ENCODE assay signal across 8 cellular contexts in the genomic region with DNA sequence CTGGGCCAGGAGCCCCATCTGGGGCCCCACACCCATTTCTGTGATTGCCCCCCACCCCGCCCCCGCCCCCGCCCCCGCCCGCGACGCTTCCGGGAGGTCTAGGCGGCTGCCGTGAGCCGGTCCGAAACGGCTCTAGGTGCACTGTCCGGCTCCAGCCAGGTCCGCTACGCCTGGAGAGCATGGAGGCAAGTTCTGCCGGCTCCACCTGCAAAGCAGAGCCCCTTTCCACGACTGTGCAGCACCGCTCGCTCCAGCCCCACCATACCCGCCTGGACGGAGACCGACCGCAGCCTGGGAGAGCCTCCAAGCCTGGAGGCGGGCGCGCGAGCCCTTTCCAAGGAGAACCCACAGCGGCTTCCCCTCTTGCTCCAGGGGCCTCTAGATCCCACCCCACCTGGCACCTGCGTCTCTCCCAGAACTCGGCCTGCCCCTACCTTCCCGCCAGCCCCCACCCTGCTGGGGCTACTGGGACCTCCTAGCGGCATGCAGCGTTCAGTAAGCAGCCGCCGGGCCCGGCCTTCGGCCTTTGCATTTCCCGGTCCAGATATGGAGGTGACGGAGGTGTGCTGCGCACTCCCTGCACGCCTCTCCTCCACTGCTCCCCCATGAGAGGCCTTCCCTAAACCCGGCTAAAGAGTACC.
DNase-seq lines count a peak whose midpoint lies in the region; ATAC-seq, FAIRE-seq and TF ChIP-seq lines count a peak whose summit lies in the region.

No MANE protein-coding gene starts in this region.

- BruUV-seq in endothelial cell of umbilical vein (replicated peaks; lab: Mats Ljungman, UMichigan), result no TSS peak

- H3K14ac ChIP-seq in neuronal stem cell (ENCODE audit: low read length), result peak overlapping the region; percentile 31

- ATAC-seq in DND-41 (ENCODE audit: insufficient read depth, low read depth) (peak; percentile 44), GM21528 (IDR thresholded peaks at IDR 0.05; ENCODE audit: low FRiP score, unreplicated experiment) (peak; percentile 51)

- H3K79me2 ChIP-seq in DND-41 (ENCODE audit: insufficient read depth, low read length) (no peaks in the 10 kb centered on the region), endothelial cell of umbilical vein (ENCODE audit: control insufficient read depth, insufficient read depth, low read length) (no peaks in the 10 kb centered on the region)

- no peak overlapping the region for H4K8ac ChIP-seq in neuronal stem cell (ENCODE audit: low read depth, low read length)

- peak overlapping the region; percentile 95 for H3K23ac ChIP-seq in neuronal stem cell (ENCODE audit: low read depth, low read length, poor library complexity)

- peak overlapping the region; percentile 54 for H2BK120ac ChIP-seq in neuronal stem cell (ENCODE audit: low read depth, low read length)

- H2BK12ac ChIP-seq in neuronal stem cell (ENCODE audit: low read length), result no peak overlapping the region

- H3K27me3 ChIP-seq in DND-41 (ENCODE audit: insufficient read depth, low read length, poor library complexity) (no peaks in the 10 kb centered on the region), endothelial cell of umbilical vein (ENCODE audit: control insufficient read depth in 2 of 2, insufficient read depth in 2 of 2, low read length in 2 of 2) (peaks cover 2 to 5% of the 10 kb centered on the region in 2 experiments), neuronal stem cell (ENCODE audit: control insufficient read depth in 3 of 3, insufficient read depth in 3 of 3, low read depth in 1 of 3, low read length in 3 of 3) (peaks cover 11 to 45% (median 23%) of the 10 kb centered on the region in 3 experiments)

- no CpG with 5 or more reads among the region's 43 CpGs for WGBS in neuronal stem cell (ENCODE audit: extremely low coverage in 2 of 2, insufficient read length in 2 of 2, insufficient replicate concordance in 1 of 2), 2 donors

- H3K4me2 ChIP-seq in DND-41 (ENCODE audit: insufficient read depth, low read length), result peak overlapping the region; percentile 63
- H3K4me2 ChIP-seq in endothelial cell of umbilical vein (ENCODE audit: insufficient read depth, low read length), result peak overlapping the region; percentile 68
- peak overlapping the region; percentile 100 for H3K4me2 ChIP-seq in neuronal stem cell (ENCODE audit: insufficient read depth, low read length, poor library complexity, severe bottlenecking)

- H3K9me3 ChIP-seq in DND-41 (ENCODE audit: insufficient read depth, low read length, severe bottlenecking) (no peaks in the 10 kb centered on the region), endothelial cell of umbilical vein (replicated peaks; ENCODE audit: control insufficient read depth, insufficient read depth, low read length) (no peaks in the 10 kb centered on the region), neuronal stem cell (replicated peaks in 1 of 2; ENCODE audit: control insufficient read depth in 2 of 2, insufficient read depth in 1 of 2, low read depth in 1 of 2, low read length in 2 of 2) (peaks cover 1 to 13% of the 10 kb centered on the region in 2 donors)

- H2AFZ ChIP-seq in DND-41 (ENCODE audit: low read depth, low read length) (no peak overlapping the region), endothelial cell of umbilical vein (ENCODE audit: low read depth, low read length) (peak overlapping the region; percentile 69), neuronal stem cell (ENCODE audit: low read length) (peak overlapping the region; percentile 76)

- no peaks in the 10 kb centered on the region for H4K20me1 ChIP-seq in DND-41 (ENCODE audit: insufficient read depth, low read length)
- no peaks in the 10 kb centered on the region for H4K20me1 ChIP-seq in endothelial cell of umbilical vein (replicated peaks; ENCODE audit: control insufficient read depth, extremely low read depth, insufficient read depth, low read length)

- H3K27ac ChIP-seq in DND-41 (ENCODE audit: low read length) (no peak overlapping the region), endothelial cell of umbilical vein (ENCODE audit: insufficient read depth, low read depth, low read length) (no peak overlapping the region), neuronal stem cell (replicated peaks; ENCODE audit: low read length) (no peak overlapping the region)

- H3K4ac ChIP-seq in neuronal stem cell (ENCODE audit: low read length), result no peak overlapping the region

- DNase-seq in DND-41, result no peak
- DNase-seq in NCI-H69 (lab: John Stamatoyannopoulos, UW), result peak; percentile 64
- no peak for DNase-seq in endothelial cell of umbilical vein (ENCODE audit: low read depth, low spot score)
- DNase-seq in neuronal stem cell (ENCODE audit: low spot score), result no peak
- no peak for DNase-seq in pons (ENCODE audit: low spot score)
- no peak for DNase-seq in stimulated activated CD4-positive, alpha-beta T cell treated with anti-CD3 and anti-CD28 coated beads, Interleukin-4, amount 100 ng/mL, for 4 hours
- DNase-seq in NCI-H1105 treated with DMSO at 0.1 percent for 48 hours (lab: John Stamatoyannopoulos, UW), result no peak

- dilution Hi-C loops in endothelial cell of umbilical vein (cut with MboI; ENCODE audit: extremely low pct_ligation_motif_present, low sequenced_read_pairs), result no loop called here

- H3K4me1 ChIP-seq in DND-41 (ENCODE audit: insufficient read depth, low read length) (peaks cover 25% of the 10 kb centered on the region), endothelial cell of umbilical vein (ENCODE audit: control insufficient read depth, extremely low read depth, insufficient read depth, low read length) (peaks cover 20% of the 10 kb centered on the region), neuronal stem cell (ENCODE audit: control insufficient read depth in 2 of 2, insufficient read depth in 1 of 2, low read depth in 1 of 2, low read length in 2 of 2) (peaks cover 3 to 11% of the 10 kb centered on the region in 2 donors)

- intact Hi-C loops in endothelial cell of umbilical vein (cut with micrococcal nuclease), result no loop called here

- H3K79me1 ChIP-seq in neuronal stem cell (ENCODE audit: low read depth, low read length), result peaks cover 2% of the 10 kb centered on the region

- H2BK15ac ChIP-seq in neuronal stem cell (ENCODE audit: low read length), result no peak overlapping the region

- H3K9me1 ChIP-seq in endothelial cell of umbilical vein (replicated peaks; ENCODE audit: control insufficient read depth, extremely low read depth, insufficient read depth, low read length), result no peaks in the 10 kb centered on the region

- H3K4me3 ChIP-seq in DND-41 (ENCODE audit: low read depth in 1 of 2, low read length in 2 of 2), result peak overlapping the region in 1 of 2 experiments; percentile 49; a peak in 2 of 4 replicates
- peak overlapping the region in 1 of 3 experiments; percentile 46 for H3K4me3 ChIP-seq in endothelial cell of umbilical vein (replicated peaks in 1 of 3; ENCODE audit: insufficient read depth in 1 of 3, low read depth in 1 of 3, low read length in 3 of 3)
- H3K4me3 ChIP-seq in neuronal stem cell (ENCODE audit: low read length in 2 of 2), result peak overlapping the region in 1 of 2 donors; percentile 81

- H3K36me3 ChIP-seq in DND-41 (ENCODE audit: insufficient read depth, low read length) (no peaks in the 10 kb centered on the region), endothelial cell of umbilical vein (ENCODE audit: control insufficient read depth in 2 of 2, extremely low read depth in 1 of 2, insufficient read depth in 2 of 2, low read length in 2 of 2) (no peaks in the 10 kb centered on the region), neuronal stem cell (replicated peaks in 1 of 2; ENCODE audit: control insufficient read depth in 2 of 2, insufficient read depth in 2 of 2, low read length in 2 of 2) (no peaks in the 10 kb centered on the region)

- peak overlapping the region; percentile 48 for H3K9ac ChIP-seq in DND-41 (ENCODE audit: low read depth, low read length)
- H3K9ac ChIP-seq in endothelial cell of umbilical vein (replicated peaks; ENCODE audit: extremely low read depth, insufficient read depth, low read length), result no peak overlapping the region
- H3K9ac ChIP-seq in neuronal stem cell (ENCODE audit: low read depth, low read length, poor library complexity), result no peak overlapping the region

- TF ChIP-seq CTCF in DND-41 (IDR thresholded peaks at IDR 0.05; ENCODE audit: borderline replicate concordance, extremely low read depth, low read length, poor library complexity, severe bottlenecking) (no peak), endothelial cell of umbilical vein (IDR thresholded peaks at IDR 0.05; ENCODE audit: extremely low read depth in 1 of 2, insufficient read depth in 1 of 2, low read depth in 1 of 2, low read length in 2 of 2) (no peak)

- peak overlapping the region; percentile 56 for H2AK5ac ChIP-seq in neuronal stem cell (ENCODE audit: low read depth, low read length)

- POLR2A ChIA-PET in endothelial cell of umbilical vein (lab: Charles Lee), result no interaction called here

- H2BK5ac ChIP-seq in neuronal stem cell (ENCODE audit: low read length), result peak overlapping the region; percentile 13

- H3K18ac ChIP-seq in neuronal stem cell (ENCODE audit: low read length), result peak overlapping the region; percentile 87

- FAIRE-seq in endothelial cell of umbilical vein (lab: Jason Lieb, UNC), result no peak

- TF ChIP-seq POLR2A in endothelial cell of umbilical vein (IDR thresholded peaks at IDR 0.05; ENCODE audit: low read depth, low read length), result no peak

- CTCF ChIA-PET in endothelial cell of umbilical vein (lab: Charles Lee), result interaction anchor here (0.7 to 1.3 kb wide), 7 partner anchors 9 to 98 kb away, joined by 3 to 6 read pairs (median 3); a partner anchor contains a TSS

- H4K91ac ChIP-seq in neuronal stem cell (ENCODE audit: low read depth, low read length, poor library complexity), result no peak overlapping the region

TF ChIP-seq in endothelial cell of umbilical vein, 7 proteins besides CTCF, POLR2A, EP300 and RAD21:
- no peak for TF ChIP-seq EZH2 (IDR thresholded peaks at IDR 0.05; ENCODE audit: borderline replicate concordance, low read depth, low read length, severe bottlenecking)
TF ChIP-seq in endothelial cell of umbilical vein: peak in this region for 0.
